9 cellular contexts compared by ENCODE assay signal in genomic region chr20:31579941-31580651, GRCh38. TPM values are rescaled to one million over a fixed set of nuclear protein-coding genes. Genes with fewer than 3 reads are reported as not detected.
"Had no signal": no experiment of that assay in that cellular context is flagged by ENCODE, and none has a peak within 500 bp of the region (broad histone marks: within the 10 kb centered on the region; RNA-seq: fewer than 3 reads in every experiment).

No MANE protein-coding gene starts in this region.

RNA-seq across cellular contexts. Expression of gene COX4I2, which starts 57.6 kb away (rescaled TPM):
- total RNA-seq: activated CD4-positive, alpha-beta memory T cell treated with anti-CD3 and anti-CD28 coated beads, Interleukin-2, amount 10 ng/mL, durations not matched to agents 7 days and 5 days; activated CD4-positive, alpha-beta T cell treated with anti-CD3 and anti-CD28 coated beads for 36 hours; activated CD8-positive, alpha-beta memory T cell treated with anti-CD3 and anti-CD28 coated beads for 36 hours; activated naive CD4-positive, alpha-beta T cell treated with anti-CD3 and anti-CD28 coated beads for 36 hours; activated naive CD8-positive, alpha-beta T cell treated with anti-CD3 and anti-CD28 coated beads for 36 hours; activated T-helper 17 cell treated with anti-CD3 and anti-CD28 coated beads, Interleukin-2, amount 50 U/mL, for 72 hours; OCI-LY7; RPMI7951; T-helper 2 cell treated with Interferon-gamma antibody and Interleukin-4, amounts not matched to agents 100 ng/mL and 5 ng/mL, for 36 hours had no signal
